ENCODE assay signal across 10 cellular contexts in the genomic region with DNA sequence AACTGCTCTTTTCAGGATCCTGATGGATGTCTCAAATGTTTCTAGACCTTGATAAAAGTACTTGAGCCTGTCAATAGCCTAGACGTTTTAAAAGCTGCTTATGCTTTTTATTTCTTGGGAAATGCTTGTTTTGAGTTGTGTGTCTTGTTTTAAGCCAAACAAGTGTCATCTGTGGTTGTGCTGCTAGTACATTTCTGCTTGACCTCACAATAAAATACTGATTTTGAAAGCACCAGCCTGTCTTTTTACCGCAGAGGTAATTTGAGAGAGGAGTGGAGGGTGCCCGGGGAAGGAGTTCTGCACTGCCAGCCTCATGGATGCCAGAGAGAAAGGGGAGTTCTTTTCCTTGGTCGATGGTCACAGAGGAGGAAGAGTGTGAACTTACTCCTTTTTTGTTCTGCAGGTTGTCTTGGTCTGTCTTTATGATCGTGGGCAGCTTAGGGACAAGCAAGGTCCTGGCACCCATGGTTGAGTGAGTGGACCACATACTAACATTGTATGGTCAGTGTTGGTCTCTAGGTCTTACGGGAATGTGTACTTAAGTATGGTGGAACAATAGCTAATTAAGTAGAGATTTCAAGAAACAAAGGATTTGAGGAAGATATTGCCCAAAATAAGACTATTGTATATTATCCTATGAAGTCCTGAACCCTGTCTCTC.
A peak's percentile ranks its signal among the peaks of the same experiment; 100 is the strongest.
DNase-seq lines count a peak whose midpoint lies in the region; ATAC-seq and TF ChIP-seq lines count a peak whose summit lies in the region.
"Had no signal": no experiment of that assay in that cellular context is flagged by ENCODE, and none has a peak within 500 bp of the region (broad histone marks: within the 10 kb centered on the region; RNA-seq: fewer than 3 reads in every experiment).

No MANE protein-coding gene starts in this region.

- H2AFZ ChIP-seq in PC-3 (ENCODE audit: low read length), result no peak overlapping the region
- no peak overlapping the region for H2AFZ ChIP-seq in neural progenitor cell (replicated peaks)

- H3K36me3 ChIP-seq in PC-3 (ENCODE audit: low read depth, low read length) (0 out of 2 replicates have a peak, but pooled peaks cover 6% of the 10 kb centered on the region), esophagus muscularis mucosa (no peaks in the 10 kb centered on the region), neural progenitor cell (no peaks in the 10 kb centered on the region)
- H3K36me3 ChIP-seq in effector memory CD4-positive, alpha-beta T cell (ENCODE audit: control insufficient read depth, insufficient read depth, low read length), result no peaks in the 10 kb centered on the region

- H3K4me3 Mint-ChIP-seq in CD14-positive monocyte (no peak overlapping the region), neural progenitor cell (no peak overlapping the region)
- H3K4me3 Mint-ChIP-seq: activated T-cell treated with anti-CD3 and anti-CD28 coated beads, Interleukin-2, amount 50 U/mL, for 4 hours; CD8-positive, alpha-beta T cell had no signal

- H3K79me2 ChIP-seq in PC-3 (ENCODE audit: low read length) (peaks cover 100% of the 10 kb centered on the region), neural progenitor cell (ENCODE audit: low read depth) (peaks cover 96% of the 10 kb centered on the region)

- H3K9me3 ChIP-seq in PC-3 (ENCODE audit: low read length) (no peaks in the 10 kb centered on the region), esophagus muscularis mucosa (no peaks in the 10 kb centered on the region), neural progenitor cell (ENCODE audit: low read depth) (no peaks in the 10 kb centered on the region)
- no peaks in the 10 kb centered on the region for H3K9me3 ChIP-seq in effector memory CD4-positive, alpha-beta T cell (ENCODE audit: control insufficient read depth, low read length)

- no TSS peak for BruUV-seq in PC-3 (replicated peaks; lab: Mats Ljungman, UMichigan)

- WGBS in esophagus muscularis mucosa, result 68% methylated on average over 6 of the region's 6 CpGs

- H3K4me1 Mint-ChIP-seq in CD14-positive monocyte, result peaks cover 65% of the 10 kb centered on the region
- H3K4me1 Mint-ChIP-seq in neural progenitor cell, result peaks cover 41% of the 10 kb centered on the region

- H3K4me2 ChIP-seq in PC-3 (ENCODE audit: low read length) (peak overlapping the region; percentile 42), neural progenitor cell (peak overlapping the region; percentile 4)

- peaks cover 3% of the 10 kb centered on the region for H3F3A ChIP-seq in PC-3 (ENCODE audit: low read length, unreplicated experiment)
- H3F3A ChIP-seq in neural progenitor cell (ENCODE audit: low read depth), result peaks cover 3% of the 10 kb centered on the region

- H3K9ac ChIP-seq in PC-3 (ENCODE audit: low read length) (no peak overlapping the region), neural progenitor cell (no peak overlapping the region)

- POLR2A ChIA-PET in PC-3 (lab: Charles Lee; ENCODE audit: unreplicated experiment), result interaction anchor here (0.7 kb wide), 1 partner anchor 41 kb away, joined by 5 read pairs; no protein-coding TSS in a partner anchor

- CTCF ChIA-PET in PC-3 (lab: Charles Lee), result no interaction called here

- no peaks in the 10 kb centered on the region for H3K36me3 Mint-ChIP-seq in CD14-positive monocyte
- H3K36me3 Mint-ChIP-seq in neural progenitor cell, result no peaks in the 10 kb centered on the region
- H3K36me3 Mint-ChIP-seq: CD8-positive, alpha-beta T cell had no signal

- H4K20me1 ChIP-seq in PC-3 (ENCODE audit: low read length) (peaks cover 10% of the 10 kb centered on the region; the same call in 1 of the 2 replicates), neural progenitor cell (ENCODE audit: low read depth) (peaks cover 92% of the 10 kb centered on the region)

- ATAC-seq in PC-3 (no peak), HG03432 (IDR thresholded peaks at IDR 0.05; ENCODE audit: unreplicated experiment) (no peak)
- ATAC-seq: activated T-cell treated with anti-CD3 and anti-CD28 coated beads, Interleukin-2, amount 50 U/mL, for 4 hours; CD8-positive, alpha-beta T cell had no signal

- H3K9me3 Mint-ChIP-seq in CD14-positive monocyte (no peaks in the 10 kb centered on the region), neural progenitor cell (no peaks in the 10 kb centered on the region)
- H3K9me3 Mint-ChIP-seq: activated T-cell treated with anti-CD3 and anti-CD28 coated beads, Interleukin-2, amount 50 U/mL, for 4 hours; CD8-positive, alpha-beta T cell had no signal

- H3K4me3 ChIP-seq in PC-3 (ENCODE audit: low read length) (no peak overlapping the region; the same call in 1 of the 2 replicates), esophagus muscularis mucosa (peak overlapping the region in 1 of 4 donors; percentile 10), neural progenitor cell (no peak overlapping the region)
- no peak overlapping the region for H3K4me3 ChIP-seq in effector memory CD4-positive, alpha-beta T cell (ENCODE audit: insufficient read depth, low read depth, low read length, poor library complexity, severe bottlenecking)

- peak overlapping the region; percentile 31 for H3K27ac ChIP-seq in PC-3 (ENCODE audit: low read length)
- H3K27ac ChIP-seq in esophagus muscularis mucosa (replicated peaks in 1 of 4), result peak overlapping the region; percentile 68 to 82 (median 74)
- H3K27ac ChIP-seq in neural progenitor cell, result no peak overlapping the region
- H3K27ac ChIP-seq in effector memory CD4-positive, alpha-beta T cell (ENCODE audit: insufficient read depth, low read length, poor library complexity, severe bottlenecking), result no peak overlapping the region

- TF ChIP-seq POLR2A in esophagus muscularis mucosa (IDR thresholded peaks at IDR 0.05; ENCODE audit: low read depth), result no peak

- peak overlapping the region; percentile 76 to 92 (median 82) for H3K27ac Mint-ChIP-seq in CD14-positive monocyte
- H3K27ac Mint-ChIP-seq in neural progenitor cell, result no peak overlapping the region
- H3K27ac Mint-ChIP-seq: CD8-positive, alpha-beta T cell had no signal

- TF ChIP-seq CTCF in CD14-positive monocyte (IDR thresholded peaks at IDR 0.05), result no peak
- no peak for TF ChIP-seq CTCF in PC-3 (conservative IDR thresholded peaks at IDR 0.05; ENCODE audit: low read depth, low read length)
- no peak for TF ChIP-seq CTCF in esophagus muscularis mucosa (IDR thresholded peaks at IDR 0.05)
- TF ChIP-seq CTCF in neural progenitor cell (IDR thresholded peaks at IDR 0.05), result no peak

- H3K27me3 ChIP-seq in PC-3 (ENCODE audit: low read length), result no peaks in the 10 kb centered on the region
- H3K27me3 ChIP-seq in esophagus muscularis mucosa, result no peaks in the 10 kb centered on the region
- no peaks in the 10 kb centered on the region for H3K27me3 ChIP-seq in neural progenitor cell
- no peaks in the 10 kb centered on the region for H3K27me3 ChIP-seq in effector memory CD4-positive, alpha-beta T cell (replicated peaks; ENCODE audit: control insufficient read depth, insufficient read depth, low read length, poor library complexity, severe bottlenecking)

- H3K9me2 ChIP-seq in PC-3 (replicated peaks; ENCODE audit: low read length), result no peaks in the 10 kb centered on the region

- DNase-seq in CD14-positive monocyte (ENCODE audit: low spot score) (no peak), PC-3 (no peak), esophagus muscularis mucosa (ENCODE audit: extremely low spot score) (no peak), neural progenitor cell (ENCODE audit: low spot score) (no peak), LoVo (ENCODE audit: low spot score) (no peak)
- no peak for DNase-seq in effector memory CD4-positive, alpha-beta T cell
- no peak for DNase-seq in activated CD4-positive, alpha-beta T cell treated with anti-CD3 and anti-CD28 coated beads, Interleukin-2, amount 50 U/mL, for 48 hours
- DNase-seq: activated T-cell treated with anti-CD3 and anti-CD28 coated beads, Interleukin-2, amount 50 U/mL, for 4 hours; CD8-positive, alpha-beta T cell had no signal

- peaks cover 0 to 2% (median 0%) of the 10 kb centered on the region in 3 donors for H3K27me3 Mint-ChIP-seq in CD14-positive monocyte (ENCODE audit: low read depth in 3 of 3)
- H3K27me3 Mint-ChIP-seq in neural progenitor cell (ENCODE audit: insufficient read depth, low read depth), result peaks cover 2% of the 10 kb centered on the region

- intact Hi-C loops in CD14-positive monocyte (cut with micrococcal nuclease), result loop anchor here (5.0 to 10.0 kb wide), 2 partner anchors 37 to 59 kb away; a partner anchor contains a TSS
- intact Hi-C loops in PC-3 (cut with micrococcal nuclease), result no loop called here
- intact Hi-C loops in esophagus muscularis mucosa (cut with DNase I), result no loop called here

- H3K4me1 ChIP-seq in PC-3 (ENCODE audit: insufficient read depth, low read length) (peaks cover 47% of the 10 kb centered on the region), esophagus muscularis mucosa (peaks cover 71 to 95% (median 87%) of the 10 kb centered on the region in 4 donors), neural progenitor cell (peaks cover 28% of the 10 kb centered on the region)
- no peaks in the 10 kb centered on the region for H3K4me1 ChIP-seq in effector memory CD4-positive, alpha-beta T cell (ENCODE audit: control insufficient read depth, insufficient read depth, low read length, poor library complexity, severe bottlenecking)

- TF ChIP-seq EP300 in esophagus muscularis mucosa (IDR thresholded peaks at IDR 0.05), result no peak

Comparison
In these comparisons a context has a peak if more than half of its experiments do, and no peak if none do; other contexts are left out.
1. H3K27ac ChIP-seq: peak in PC-3 (single experiment) and esophagus muscularis mucosa (4 of 4); none in neural progenitor cell (single experiment) and effector memory CD4-positive, alpha-beta T cell (single experiment).
2. intact Hi-C loops: an anchor here in CD14-positive monocyte (5.0 to 10.0 kb wide); none called in PC-3 and esophagus muscularis mucosa.